8 cellular contexts compared by ENCODE assay signal in genomic region chr19:57578487-57579205, GRCh38. TPM values are rescaled to one million over a fixed set of nuclear protein-coding genes. Genes with fewer than 3 reads are reported as not detected.
A peak's percentile ranks its signal among the peaks of the same experiment; 100 is the strongest.
DNase-seq lines count a peak whose midpoint lies in the region; ATAC-seq and TF ChIP-seq lines count a peak whose summit lies in the region.

Gene ZNF416, minus strand, starts transcription at chr19:57578911. Its CDS starts 207 bp downstream, at chr19:57578704.

- peak within 1 kb of the TSS; percentile 81 for H3K27ac Mint-ChIP-seq in T-helper 1 cell treated with Interleukin-12 subunit alpha and Interleukin-12 subunit beta and Interleukin-4 antibody, amounts not matched to agents 30 μg/mL and 1 μg/mL, for 36 hours
- H3K27ac Mint-ChIP-seq in progenitor cell of endocrine pancreas = peak within 1 kb of the TSS; percentile 59

- H3K4me3 ChIP-seq in urinary bladder (ENCODE audit: low read depth, low read length) = peak within 1 kb of the TSS; percentile 96

- peak; percentile 54 for TF ChIP-seq POLR2A in GM15510 (IDR thresholded peaks at IDR 0.05; ENCODE audit: borderline replicate concordance, extremely low read depth, insufficient read length)

- DNase-seq in NCI-H146 treated with DMSO at 0.1 percent for 48 hours (lab: John Stamatoyannopoulos, UW; ENCODE audit: unreplicated experiment) (peak; percentile 95), left ventricle myocardium superior (peak; percentile 96), progenitor cell of endocrine pancreas (ENCODE audit: low spot score, unreplicated experiment) (peak; percentile 88)

- intact Hi-C loops in left ventricle myocardium superior (cut with micrococcal nuclease) = no loop called here

- H3K27ac ChIP-seq in angular gyrus (ENCODE audit: low read depth, low read length) (peak within 1 kb of the TSS; percentile 49), urinary bladder (ENCODE audit: low read depth) (no peak within 1 kb of the TSS)

- peaks cover 10% of the 10 kb centered on the region for H3K36me3 ChIP-seq in urinary bladder (ENCODE audit: insufficient read depth)

- peaks cover 2% of the 10 kb centered on the region for H3K4me1 ChIP-seq in urinary bladder (ENCODE audit: insufficient read depth)

- no peaks in the 10 kb centered on the region for H3K27me3 Mint-ChIP-seq in T-helper 1 cell treated with Interleukin-12 subunit alpha and Interleukin-12 subunit beta and Interleukin-4 antibody, amounts not matched to agents 30 μg/mL and 1 μg/mL, for 36 hours (ENCODE audit: low read depth)
- H3K27me3 Mint-ChIP-seq in progenitor cell of endocrine pancreas = peaks cover 4% of the 10 kb centered on the region

- peak; percentile 94 for ATAC-seq in HG02884 (IDR thresholded peaks at IDR 0.05; ENCODE audit: unreplicated experiment)
- peak; percentile 97 for ATAC-seq in left ventricle myocardium superior

- TF ChIP-seq CTCF in progenitor cell of endocrine pancreas (IDR thresholded peaks at IDR 0.05; ENCODE audit: unreplicated experiment) = peak; percentile 29

- peaks cover 15% of the 10 kb centered on the region for H3K4me1 Mint-ChIP-seq in T-helper 1 cell treated with Interleukin-12 subunit alpha and Interleukin-12 subunit beta and Interleukin-4 antibody, amounts not matched to agents 30 μg/mL and 1 μg/mL, for 36 hours (ENCODE audit: low read depth)
- peaks cover 8% of the 10 kb centered on the region for H3K4me1 Mint-ChIP-seq in progenitor cell of endocrine pancreas (ENCODE audit: low read depth)

- H3K36me3 Mint-ChIP-seq in T-helper 1 cell treated with Interleukin-12 subunit alpha and Interleukin-12 subunit beta and Interleukin-4 antibody, amounts not matched to agents 30 μg/mL and 1 μg/mL, for 36 hours (ENCODE audit: low read depth) = peaks cover 56% of the 10 kb centered on the region
- peaks cover 50% of the 10 kb centered on the region for H3K36me3 Mint-ChIP-seq in progenitor cell of endocrine pancreas (ENCODE audit: insufficient read depth)

- peaks cover 73% of the 10 kb centered on the region for H3K9me3 Mint-ChIP-seq in T-helper 1 cell treated with Interleukin-12 subunit alpha and Interleukin-12 subunit beta and Interleukin-4 antibody, amounts not matched to agents 30 μg/mL and 1 μg/mL, for 36 hours
- peaks cover 54% of the 10 kb centered on the region for H3K9me3 Mint-ChIP-seq in progenitor cell of endocrine pancreas (ENCODE audit: low read depth)

- WGBS in urinary bladder = under 1% methylated on average over 62 of the region's 62 CpGs

- peak within 1 kb of the TSS; percentile 77 for H3K4me3 Mint-ChIP-seq in T-helper 1 cell treated with Interleukin-12 subunit alpha and Interleukin-12 subunit beta and Interleukin-4 antibody, amounts not matched to agents 30 μg/mL and 1 μg/mL, for 36 hours
- peak within 1 kb of the TSS; percentile 82 for H3K4me3 Mint-ChIP-seq in progenitor cell of endocrine pancreas (ENCODE audit: low read depth)

RNA-seq across cellular contexts. Expression of gene ZNF416, which starts in this region (rescaled TPM):
- total RNA-seq in left ventricle myocardium superior (4.8 TPM), progenitor cell of endocrine pancreas (7.2 and 8.6 TPM in 2 replicates), urinary bladder (7.9 TPM)
- polyA plus RNA-seq in urinary bladder = 4.6 TPM
